ENCODE assay signal across 12 cellular contexts in genomic region chr14:92254786-92255185, GRCh38.
DNase-seq lines count a peak whose midpoint lies in the region; ATAC-seq and TF ChIP-seq lines count a peak whose summit lies in the region.
"Had no signal": no experiment of that assay in that cellular context is flagged by ENCODE, and none has a peak within 500 bp of the region (broad histone marks: within the 10 kb centered on the region; RNA-seq: fewer than 3 reads in every experiment).

No MANE protein-coding gene starts in this region.

- H4K20me1 ChIP-seq in SK-N-SH (ENCODE audit: insufficient read depth) = no peaks in the 10 kb centered on the region

- peak overlapping the region; percentile 1 for H3K27ac Mint-ChIP-seq in glutamatergic neuron (ENCODE audit: unreplicated experiment)
- no peak overlapping the region for H3K27ac Mint-ChIP-seq in neural crest cell (ENCODE audit: unreplicated experiment)
- no peak overlapping the region for H3K27ac Mint-ChIP-seq in CD4-positive, alpha-beta T cell
- H3K27ac Mint-ChIP-seq: CD4-positive, CD25-positive, alpha-beta regulatory T cell; progenitor cell of endocrine pancreas; stimulated activated naive CD8-positive, alpha-beta T cell treated with anti-CD3 and anti-CD28 coated beads, Interleukin-15, Interleukin-2, amounts not matched to agents 100 ng/mL and 50 ng/mL, for 24 hours had no signal

- no peaks in the 10 kb centered on the region for H3K9me3 ChIP-seq in SK-N-SH
- H3K9me3 ChIP-seq in CD4-positive, alpha-beta T cell (ENCODE audit: control insufficient read depth, low read length) = no peaks in the 10 kb centered on the region

- no peaks in the 10 kb centered on the region for H3K9me2 ChIP-seq in SK-N-SH

- no peaks in the 10 kb centered on the region for H3F3A ChIP-seq in SK-N-SH (replicated peaks; ENCODE audit: insufficient read depth)

- WGBS in SK-N-SH (ENCODE audit: low lambda C conversion rate) = 18% methylated on average over 8 of the region's 18 CpGs

- H3K4me3 Mint-ChIP-seq in glutamatergic neuron (ENCODE audit: unreplicated experiment) (peak overlapping the region; percentile 81), neural crest cell (no peak overlapping the region)
- no peak overlapping the region for H3K4me3 Mint-ChIP-seq in CD4-positive, alpha-beta T cell
- H3K4me3 Mint-ChIP-seq: CD4-positive, CD25-positive, alpha-beta regulatory T cell; stimulated activated naive CD8-positive, alpha-beta T cell treated with anti-CD3 and anti-CD28 coated beads, Interleukin-15, Interleukin-2, amounts not matched to agents 100 ng/mL and 50 ng/mL, for 24 hours had no signal

- DNase-seq in AG09309 (ENCODE audit: low read depth) = no peak
- DNase-seq in SK-N-SH = no peak
- peak; percentile 85 for DNase-seq in glutamatergic neuron
- peak; percentile 16 for DNase-seq in neural crest cell (ENCODE audit: low read depth, low spot score)
- DNase-seq in CD4-positive, alpha-beta T cell = no peak
- DNase-seq in activated T-cell treated with anti-CD3 and anti-CD28 coated beads, Interleukin-2, amount 50 U/mL, for 48 hours = no peak
- DNase-seq in activated CD8-positive, alpha-beta memory T cell treated with anti-CD3 and anti-CD28 coated beads, Interleukin-2, amount 50 U/mL, for 4 hours = no peak
- DNase-seq in NCI-H2107 treated with DMSO at 0.1 percent for 48 hours (lab: John Stamatoyannopoulos, UW; ENCODE audit: unreplicated experiment) = no peak
- DNase-seq: CD4-positive, CD25-positive, alpha-beta regulatory T cell; SHP77 had no signal

- CTCF ChIA-PET in SK-N-SH (lab: Yijun Ruan, JAX) = interaction anchor here (0.7 kb wide), 1 partner anchor 427 kb away, joined by 3 read pairs; no protein-coding TSS in a partner anchor
- CTCF ChIA-PET in CD4-positive, alpha-beta T cell (lab: Charles Lee) = no interaction called here

- H3K9me3 Mint-ChIP-seq in glutamatergic neuron (ENCODE audit: unreplicated experiment) (peaks cover 2% of the 10 kb centered on the region), neural crest cell (no peaks in the 10 kb centered on the region)
- H3K9me3 Mint-ChIP-seq in CD4-positive, alpha-beta T cell = no peaks in the 10 kb centered on the region
- H3K9me3 Mint-ChIP-seq: stimulated activated naive CD8-positive, alpha-beta T cell treated with anti-CD3 and anti-CD28 coated beads, Interleukin-15, Interleukin-2, amounts not matched to agents 100 ng/mL and 50 ng/mL, for 24 hours had no signal

- H3K4me3 ChIP-seq in AG09309 (ENCODE audit: control insufficient read depth, low read depth, low read length) (no peak overlapping the region; the same call in 1 of the 2 replicates), SK-N-SH (ENCODE audit: low read depth in 2 of 2, low read length in 1 of 2) (no peak overlapping the region)

- peaks cover 78% of the 10 kb centered on the region for H3K27me3 ChIP-seq in SK-N-SH (ENCODE audit: insufficient read depth)
- H3K27me3 ChIP-seq in CD4-positive, alpha-beta T cell (ENCODE audit: control insufficient read depth, insufficient read depth, low read length) = peaks cover 41% of the 10 kb centered on the region

- no peak for TF ChIP-seq RAD21 in SK-N-SH (IDR thresholded peaks at IDR 0.05; ENCODE audit: low read length)

- no peak for TF ChIP-seq EP300 in SK-N-SH (IDR thresholded peaks at IDR 0.05; ENCODE audit: borderline replicate concordance in 1 of 2, low read depth in 1 of 2, low read length in 1 of 2)

- POLR2A ChIA-PET in SK-N-SH (lab: Yijun Ruan, JAX) = no interaction called here
- POLR2A ChIA-PET in CD4-positive, alpha-beta T cell (lab: Charles Lee) = no interaction called here

- intact Hi-C loops in CD4-positive, alpha-beta T cell (cut with DNase I, micrococcal nuclease) = no loop called here

- no peak overlapping the region for H2AFZ ChIP-seq in SK-N-SH (ENCODE audit: low read depth)

- 0 out of 2 replicates have a peak overlapping the region, but pooled peaks have one; percentile 20 for H3K4me2 ChIP-seq in SK-N-SH

- no peaks in the 10 kb centered on the region for H3K4me1 ChIP-seq in SK-N-SH (ENCODE audit: control insufficient read depth in 1 of 2, insufficient read depth in 2 of 2, low read depth in 1 of 2, low read length in 1 of 2)

- H3K27me3 Mint-ChIP-seq in glutamatergic neuron (ENCODE audit: unreplicated experiment) (peaks cover 1% of the 10 kb centered on the region), neural crest cell (ENCODE audit: low read depth) (peaks cover 69% of the 10 kb centered on the region)
- H3K27me3 Mint-ChIP-seq in CD4-positive, alpha-beta T cell = peaks cover 75% of the 10 kb centered on the region

- H3K36me3 Mint-ChIP-seq in glutamatergic neuron (ENCODE audit: unreplicated experiment) (no peaks in the 10 kb centered on the region), neural crest cell (ENCODE audit: low read depth) (no peaks in the 10 kb centered on the region)
- no peaks in the 10 kb centered on the region for H3K36me3 Mint-ChIP-seq in CD4-positive, alpha-beta T cell (ENCODE audit: low read depth)
- H3K36me3 Mint-ChIP-seq: CD4-positive, CD25-positive, alpha-beta regulatory T cell had no signal

- H3K27ac ChIP-seq in SK-N-SH (ENCODE audit: low read depth in 2 of 2, low read length in 1 of 2) = no peak overlapping the region
- H3K27ac ChIP-seq in CD4-positive, alpha-beta T cell (ENCODE audit: low read depth, low read length) = no peak overlapping the region

- no peak overlapping the region for H3K9ac ChIP-seq in SK-N-SH

- TF ChIP-seq CTCF in AG09309 (IDR thresholded peaks at IDR 0.05; ENCODE audit: control insufficient read depth, insufficient read depth, low read depth, low read length, missing control alignments) (peak; percentile 7), SK-N-SH (IDR thresholded peaks at IDR 0.05) (no peak), glutamatergic neuron (IDR thresholded peaks at IDR 0.05; ENCODE audit: partially characterized antibody, unreplicated experiment) (no peak), neural crest cell (conservative IDR thresholded peaks at IDR 0.05) (no peak)
- no peak for TF ChIP-seq CTCF in CD4-positive, alpha-beta T cell (IDR thresholded peaks at IDR 0.05)

- no peak for ATAC-seq in CD4-positive, alpha-beta T cell (ENCODE audit: poor library complexity)

- no peaks in the 10 kb centered on the region for H3K36me3 ChIP-seq in SK-N-SH (replicated peaks in 1 of 2; ENCODE audit: control insufficient read depth in 1 of 2, insufficient read depth in 2 of 2, low read length in 1 of 2)

- H3K79me2 ChIP-seq in SK-N-SH (ENCODE audit: insufficient read depth) = no peaks in the 10 kb centered on the region

- H3K4me1 Mint-ChIP-seq in glutamatergic neuron (ENCODE audit: low read depth, unreplicated experiment) (peaks cover 14% of the 10 kb centered on the region), neural crest cell (peaks cover 18% of the 10 kb centered on the region)
- H3K4me1 Mint-ChIP-seq in CD4-positive, alpha-beta T cell (ENCODE audit: low read depth) = no peaks in the 10 kb centered on the region

TF ChIP-seq in SK-N-SH, 30 proteins besides CTCF, POLR2A, EP300 and RAD21 (continues in another document):
- no peak for TF ChIP-seq GABPA (IDR thresholded peaks at IDR 0.05; ENCODE audit: low read depth)
- TF ChIP-seq MEF2A (IDR thresholded peaks at IDR 0.05; ENCODE audit: borderline replicate concordance, low read depth) = no peak
- no peak for TF ChIP-seq PBX3 (IDR thresholded peaks at IDR 0.05)
- TF ChIP-seq USF2 (IDR thresholded peaks at IDR 0.05; ENCODE audit: borderline replicate concordance, low read depth, low read length) = no peak
- TF ChIP-seq REST (IDR thresholded peaks at IDR 0.05; ENCODE audit: low read depth, low read length) = no peak
- no peak for TF ChIP-seq NRF1 (IDR thresholded peaks at IDR 0.05; ENCODE audit: low read depth, low read length)
- no peak for TF ChIP-seq POLR2AphosphoS5 (IDR thresholded peaks at IDR 0.05; ENCODE audit: low read depth, low read length)
- TF ChIP-seq JUND (IDR thresholded peaks at IDR 0.05) = no peak

Comparison
In these comparisons a context has a peak if more than half of its experiments do, and no peak if none do; other contexts are left out.
1. DNase-seq: peak in glutamatergic neuron (single experiment) and neural crest cell (single experiment); none in AG09309 (single experiment), SK-N-SH (single experiment), CD4-positive, alpha-beta T cell (0 of 10), activated T-cell treated with anti-CD3 and anti-CD28 coated beads, Interleukin-2, amount 50 U/mL, for 48 hours (0 of 2), activated CD8-positive, alpha-beta memory T cell treated with anti-CD3 and anti-CD28 coated beads, Interleukin-2, amount 50 U/mL, for 4 hours (single experiment) and NCI-H2107 treated with DMSO at 0.1 percent for 48 hours (single experiment).